Comparison of ENCODE assay signal across 11 cellular contexts in genomic region chr1:25565188-25565591, GRCh38. TPM values are rescaled to one million over a fixed set of nuclear protein-coding genes. Genes with fewer than 3 reads are reported as not detected.
A peak's percentile ranks its signal among the peaks of the same experiment; 100 is the strongest.
DNase-seq lines count a peak whose midpoint lies in the region; ATAC-seq and TF ChIP-seq lines count a peak whose summit lies in the region.
"Had no signal": no experiment of that assay in that cellular context is flagged by ENCODE, and none has a peak within 500 bp of the region (broad histone marks: within the 10 kb centered on the region; RNA-seq: fewer than 3 reads in every experiment).

No MANE protein-coding gene starts in this region.

- no peaks in the 10 kb centered on the region for H4K20me1 ChIP-seq in neural progenitor cell (ENCODE audit: low read depth)

- peaks cover 9% of the 10 kb centered on the region for H3K27me3 Mint-ChIP-seq in neural progenitor cell (ENCODE audit: insufficient read depth, low read depth)

- no peaks in the 10 kb centered on the region for H3K79me2 ChIP-seq in neural progenitor cell (ENCODE audit: low read depth)
- H3K79me2 ChIP-seq: hepatocyte had no signal

- H3K4me3 ChIP-seq in ascending aorta, result no peak overlapping the region
- H3K4me3 ChIP-seq in neural progenitor cell, result no peak overlapping the region
- no peak overlapping the region for H3K4me3 ChIP-seq in SJCRH30
- H3K4me3 ChIP-seq: cardiac muscle cell, hepatocyte had no signal

- H3K9me3 ChIP-seq in ascending aorta (no peaks in the 10 kb centered on the region), neural progenitor cell (ENCODE audit: low read depth) (no peaks in the 10 kb centered on the region), SJCRH30 (replicated peaks) (no peaks in the 10 kb centered on the region)

- no peak for ATAC-seq in HG03378 (IDR thresholded peaks at IDR 0.05; ENCODE audit: unreplicated experiment)

- H3K4me1 Mint-ChIP-seq in neural progenitor cell, result peaks cover 67% of the 10 kb centered on the region

- intact Hi-C loops in ascending aorta (cut with DNase I), result no loop called here
- intact Hi-C loops in posterior cingulate gyrus (cut with DNase I), result no loop called here

- H3K4me3 Mint-ChIP-seq in neural progenitor cell, result no peak overlapping the region

- DNase-seq in stimulated activated CD4-positive, alpha-beta T cell treated with anti-CD3 and anti-CD28 coated beads, Interleukin-15, amount 100 ng/mL, for 24 hours, result peak; percentile 63
- no peak for DNase-seq in stimulated activated CD4-positive, alpha-beta T cell treated with anti-CD3 and anti-CD28 coated beads, Interleukin-2, amount 100 ng/mL, for 48 hours
- DNase-seq in ascending aorta (ENCODE audit: low spot score in 2 of 2), result no peak
- DNase-seq in neural progenitor cell (ENCODE audit: low spot score), result no peak
- no peak for DNase-seq in NCI-H82 (lab: John Stamatoyannopoulos, UW)
- no peak for DNase-seq in posterior cingulate gyrus
- no peak for DNase-seq in SJCRH30
- DNase-seq: NK-92 treated with Interleukin-12 subunit alpha and Interleukin-12 subunit beta, amount 100 ng/mL, for 24 hours had no signal

- TF ChIP-seq CTCF in ascending aorta (IDR thresholded peaks at IDR 0.05) (no peak), neural progenitor cell (IDR thresholded peaks at IDR 0.05) (no peak)

- no peak overlapping the region for H2AFZ ChIP-seq in neural progenitor cell (replicated peaks)
- H2AFZ ChIP-seq: hepatocyte had no signal

- H3K27ac Mint-ChIP-seq in neural progenitor cell, result peak overlapping the region; percentile 60

- H3K27ac ChIP-seq in ascending aorta (peak overlapping the region; percentile 87 to 95), neural progenitor cell (no peak overlapping the region), SJCRH30 (no peak overlapping the region)
- H3K27ac ChIP-seq: cardiac muscle cell, hepatocyte had no signal

- no peaks in the 10 kb centered on the region for H3K9me3 Mint-ChIP-seq in neural progenitor cell

- H3F3A ChIP-seq in neural progenitor cell (ENCODE audit: low read depth), result peaks cover 4% of the 10 kb centered on the region

- H3K27me3 ChIP-seq in ascending aorta, result no peaks in the 10 kb centered on the region
- no peaks in the 10 kb centered on the region for H3K27me3 ChIP-seq in neural progenitor cell
- H3K27me3 ChIP-seq in SJCRH30, result no peaks in the 10 kb centered on the region
- H3K27me3 ChIP-seq: cardiac muscle cell, hepatocyte had no signal

- H3K4me1 ChIP-seq in ascending aorta, result peaks cover 18 to 46% of the 10 kb centered on the region in 2 donors
- H3K4me1 ChIP-seq in neural progenitor cell, result peaks cover 37% of the 10 kb centered on the region
- peaks cover 36% of the 10 kb centered on the region for H3K4me1 ChIP-seq in SJCRH30

- no peaks in the 10 kb centered on the region for H3K36me3 Mint-ChIP-seq in neural progenitor cell

- H3K4me2 ChIP-seq in neural progenitor cell, result peak overlapping the region; percentile 16
- H3K4me2 ChIP-seq: hepatocyte had no signal

- peaks cover 9 to 44% of the 10 kb centered on the region in 2 donors for H3K36me3 ChIP-seq in ascending aorta
- H3K36me3 ChIP-seq in neural progenitor cell, result no peaks in the 10 kb centered on the region
- no peaks in the 10 kb centered on the region for H3K36me3 ChIP-seq in SJCRH30
- H3K36me3 ChIP-seq: cardiac muscle cell had no signal

- no peak overlapping the region for H3K9ac ChIP-seq in neural progenitor cell

RNA-seq across cellular contexts. Expression of gene LDLRAP1, which starts 21.8 kb away (rescaled TPM):
- total RNA-seq in ascending aorta (75.4 TPM), neural progenitor cell (ENCODE audit: low replicate concordance) (6.5 and 8.6 TPM in 2 replicates)
- total RNA-seq in SJCRH30 (2014; rRNA removed; shearing (Covaris generic)), result 22.8 and 23.9 TPM in 2 replicates

RNA-seq across cellular contexts. Expression of gene MAN1C1, which starts 51.4 kb away (rescaled TPM):
- total RNA-seq in ascending aorta (14.3 TPM), neural progenitor cell (ENCODE audit: low replicate concordance) (5.3 and 6.8 TPM in 2 replicates)
- total RNA-seq in SJCRH30 (2014; rRNA removed; shearing (Covaris generic)), result 73.9 and 74.6 TPM in 2 replicates

Comparison
In these comparisons a context has a peak if more than half of its experiments do, and no peak if none do; other contexts are left out.
1. H3K27ac ChIP-seq: peak in ascending aorta (2 of 2); none in neural progenitor cell (single experiment) and SJCRH30 (single experiment).